In the genomic region with DNA sequence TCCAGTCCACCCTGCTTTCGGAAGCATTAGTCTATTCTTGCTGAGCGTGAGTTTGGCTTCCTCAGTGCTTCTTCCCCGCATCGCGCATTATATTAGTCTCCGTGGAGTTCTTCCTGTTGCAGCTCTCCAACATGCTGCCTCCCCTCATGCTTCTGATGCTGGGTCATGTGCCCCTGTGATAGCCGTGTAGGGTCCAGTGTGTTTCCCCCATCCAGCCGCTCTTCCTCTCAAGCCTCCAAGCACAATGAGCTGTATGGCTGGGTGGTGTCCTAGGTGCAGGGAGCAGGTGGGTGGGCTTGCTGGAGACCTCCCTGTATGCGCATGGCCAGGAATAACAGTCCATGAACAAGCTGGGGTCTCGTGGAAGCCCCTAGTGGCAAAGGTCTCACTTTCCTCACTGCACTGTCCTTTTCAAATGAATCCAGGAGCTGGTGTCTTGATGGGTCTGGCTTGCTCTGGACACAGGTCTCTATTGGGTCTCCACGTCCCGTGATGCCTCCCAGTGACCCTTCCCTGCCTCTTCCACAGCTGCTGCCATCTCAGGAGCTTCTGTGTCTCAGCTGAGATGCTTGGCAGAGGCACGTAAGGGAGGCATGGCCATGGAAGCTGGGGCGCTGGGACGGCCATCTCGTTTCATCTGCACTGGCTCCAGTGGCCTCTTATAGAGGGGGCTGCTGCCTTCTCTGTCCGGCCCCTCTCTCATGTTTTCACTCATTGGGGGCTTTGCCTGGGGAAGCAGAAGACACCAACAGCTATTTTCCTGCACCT, we compare ENCODE assay signal across 22 cellular contexts. TPM values are rescaled to one million over a fixed set of nuclear protein-coding genes. Genes with fewer than 3 reads are reported as not detected.
DNase-seq lines count a peak whose midpoint lies in the region; ATAC-seq, FAIRE-seq and TF ChIP-seq lines count a peak whose summit lies in the region.
"Had no signal": no experiment of that assay in that cellular context is flagged by ENCODE, and none has a peak within 500 bp of the region (broad histone marks: within the 10 kb centered on the region; RNA-seq: fewer than 3 reads in every experiment).

No MANE protein-coding gene starts in this region.

- peaks cover 26% of the 10 kb centered on the region for H3K27me3 ChIP-seq in left ventricle myocardium inferior (ENCODE audit: low read depth)
- H3K27me3 ChIP-seq in MG63 = no peaks in the 10 kb centered on the region

- H3K4me3 ChIP-seq in left ventricle myocardium inferior = no peak overlapping the region
- no peak overlapping the region for H3K4me3 ChIP-seq in MG63
- H3K4me3 ChIP-seq: PC-9 had no signal

- DNase-seq in cardiac septum (ENCODE audit: low spot score) (peak; percentile 53), left ventricle myocardium inferior (no peak), left lobe of liver (ENCODE audit: low spot score) (peak; percentile 38), MG63 (no peak), HTR-8/SVneo (ENCODE audit: insufficient read length, low spot score) (no peak)
- peak; percentile 25 for DNase-seq in activated CD8-positive, alpha-beta memory T cell treated with anti-CD3 and anti-CD28 coated beads, Interleukin-2, amount 50 U/mL, for 48 hours
- peak; percentile 7 for DNase-seq in stimulated activated CD8-positive, alpha-beta memory T cell treated with anti-CD3 and anti-CD28 coated beads, Interleukin-4, amount 100 ng/mL, for 48 hours
- DNase-seq: DMS53, EL, GF-D8, Kasumi-1, NCI-H1417 treated with DMSO at 0.1 percent for 48 hours, NCI-H187 treated with DMSO at 0.1 percent for 48 hours, NCI-H2107, NCI-H510A, RPMI8226, SHP77 treated with DMSO at 0.1 percent for 48 hours had no signal

- H3K4me1 ChIP-seq in left ventricle myocardium inferior = no peaks in the 10 kb centered on the region

- no peak for TF ChIP-seq CTCF in left ventricle myocardium inferior (IDR thresholded peaks at IDR 0.05; ENCODE audit: borderline replicate concordance)

- FAIRE-seq in HTR-8/SVneo (lab: Jason Lieb, UNC) = no peak
- FAIRE-seq: A204.1, D721Med, GM19239 had no signal

- ATAC-seq in left lobe of liver = no peak
- ATAC-seq in GM19395 (IDR thresholded peaks at IDR 0.05; ENCODE audit: unreplicated experiment) = no peak

- H3K36me3 ChIP-seq in left ventricle myocardium inferior (no peaks in the 10 kb centered on the region), MG63 (no peaks in the 10 kb centered on the region)

- no peak overlapping the region for H3K27ac ChIP-seq in left ventricle myocardium inferior (replicated peaks)
- H3K27ac ChIP-seq: PC-9 had no signal

- H3K9me3 ChIP-seq in left ventricle myocardium inferior (replicated peaks) (peaks cover 40% of the 10 kb centered on the region), MG63 (no peaks in the 10 kb centered on the region; the same call in 1 of the 2 replicates)

- intact Hi-C loops in cardiac septum (cut with DNase I) = no loop called here
- intact Hi-C loops in left ventricle myocardium inferior (cut with micrococcal nuclease) = no loop called here

RNA-seq across cellular contexts. Expression of gene HDAC4, which starts 54.8 kb away (rescaled TPM):
- total RNA-seq in cardiac septum = 34.4 TPM
- 23.9 TPM for total RNA-seq in left ventricle myocardium inferior
- total RNA-seq in left lobe of liver = 18.3 TPM
- 5.2 and 27.3 TPM in 2 replicates for total RNA-seq in MG63 (2014; rRNA removed; shearing (Covaris generic); ENCODE audit: low replicate concordance)

Comparison
In these comparisons a context has a peak if more than half of its experiments do, and no peak if none do; other contexts are left out.
1. DNase-seq: peak in cardiac septum (single experiment), activated CD8-positive, alpha-beta memory T cell treated with anti-CD3 and anti-CD28 coated beads, Interleukin-2, amount 50 U/mL, for 48 hours (single experiment), left lobe of liver (single experiment) and stimulated activated CD8-positive, alpha-beta memory T cell treated with anti-CD3 and anti-CD28 coated beads, Interleukin-4, amount 100 ng/mL, for 48 hours (single experiment); none in left ventricle myocardium inferior (single experiment), MG63 (single experiment) and HTR-8/SVneo (single experiment).